In the genomic region with DNA sequence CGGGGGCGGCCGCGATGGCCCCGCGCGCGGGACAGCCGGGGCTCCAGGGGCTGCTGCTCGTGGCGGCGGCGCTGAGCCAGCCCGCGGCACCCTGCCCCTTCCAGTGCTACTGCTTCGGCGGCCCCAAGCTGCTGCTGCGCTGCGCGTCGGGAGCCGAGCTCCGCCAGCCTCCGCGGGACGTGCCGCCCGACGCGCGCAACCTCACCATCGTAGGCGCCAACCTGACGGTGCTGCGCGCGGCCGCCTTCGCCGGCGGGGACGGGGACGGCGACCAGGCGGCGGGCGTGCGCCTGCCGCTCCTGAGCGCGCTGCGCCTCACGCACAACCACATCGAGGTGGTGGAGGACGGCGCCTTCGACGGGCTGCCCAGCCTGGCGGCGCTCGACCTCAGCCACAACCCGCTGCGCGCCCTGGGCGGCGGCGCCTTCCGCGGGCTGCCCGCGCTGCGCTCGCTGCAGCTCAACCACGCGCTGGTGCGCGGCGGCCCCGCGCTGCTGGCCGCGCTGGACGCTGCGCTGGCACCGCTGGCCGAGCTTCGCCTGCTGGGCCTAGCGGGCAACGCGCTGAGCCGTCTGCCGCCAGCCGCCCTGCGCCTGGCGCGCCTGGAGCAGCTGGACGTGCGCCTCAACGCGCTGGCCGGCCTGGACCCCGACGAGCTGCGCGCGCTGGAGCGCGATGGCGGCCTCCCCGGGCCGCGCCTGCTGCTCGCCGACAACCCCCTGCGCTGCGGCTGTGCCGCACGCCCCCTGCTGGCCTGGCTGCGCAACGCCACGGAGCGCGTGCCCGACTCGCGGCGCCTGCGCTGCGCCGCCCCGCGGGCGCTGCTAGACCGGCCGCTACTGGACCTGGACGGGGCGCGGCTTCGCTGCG, we compare ENCODE assay signal across 8 cellular contexts. TPM values are rescaled to one million over a fixed set of nuclear protein-coding genes. Genes with fewer than 3 reads are reported as not detected.
DNase-seq lines count a peak whose midpoint lies in the region; ATAC-seq and TF ChIP-seq lines count a peak whose summit lies in the region.

No MANE protein-coding gene starts in this region.

- H2AK9ac ChIP-seq in IMR-90 (replicated peaks; ENCODE audit: low read depth, low read length, poor library complexity): no peak overlapping the region

- H2BK15ac ChIP-seq in IMR-90 (ENCODE audit: low read depth, low read length): no peak overlapping the region

- ATAC-seq in GM21526 (IDR thresholded peaks at IDR 0.05; ENCODE audit: low FRiP score, unreplicated experiment) (peak; percentile 91), IMR-90 (ENCODE audit: low read depth) (peak; percentile 99), omental fat pad (ENCODE audit: low FRiP score) (peak; percentile 95)

- H4K91ac ChIP-seq in IMR-90 (ENCODE audit: insufficient read depth, low read depth, low read length): no peak overlapping the region

- H4K20me1 ChIP-seq in IMR-90 (ENCODE audit: insufficient read depth, low read length): no peaks in the 10 kb centered on the region; the same call in 1 of the 2 replicates

- CTCF ChIA-PET in IMR-90 (lab: Yijun Ruan, JAX): interaction anchor here (0.5 to 2.4 kb wide), 17 partner anchors 9 to 309 kb away, joined by 3 to 10 read pairs (median 4); no protein-coding TSS in a partner anchor
- CTCF ChIA-PET in RWPE1 (lab: Yijun Ruan, JAX): interaction anchor here (0.5 to 2.5 kb wide), 26 partner anchors 8 to 1176 kb away, joined by 3 to 22 read pairs (median 4); no protein-coding TSS in a partner anchor

- intact Hi-C loops in IMR-90 (cut with micrococcal nuclease): loop anchor here (2.0 kb wide), 2 partner anchors 96 to 218 kb away; no protein-coding TSS in a partner anchor

- in situ Hi-C loops in IMR-90 (cut with MboI; ENCODE audit: low sequenced_read_pairs): no loop called here

- no peak overlapping the region for H3K56ac ChIP-seq in IMR-90 (ENCODE audit: extremely low read depth, insufficient read depth, low read length)

- H3K9ac ChIP-seq in IMR-90 (ENCODE audit: low read depth, low read length): no peak overlapping the region

- TF ChIP-seq POLR2A in IMR-90 (IDR thresholded peaks at IDR 0.05; ENCODE audit: low read depth, low read length): no peak

- H4K8ac ChIP-seq in IMR-90 (ENCODE audit: low read depth in 2 of 2, low read length in 2 of 2): no peak overlapping the region

- no peaks in the 10 kb centered on the region for H3K4me1 ChIP-seq in IMR-90 (ENCODE audit: control insufficient read depth, insufficient read depth, low read length)

- no peak overlapping the region for H2AK5ac ChIP-seq in IMR-90 (ENCODE audit: low read depth, low read length)

- no peak overlapping the region for H3K14ac ChIP-seq in IMR-90 (replicated peaks; ENCODE audit: low read depth, low read length)

- peak overlapping the region; percentile 74; the same call in 1 of the 2 replicates for H3K4me2 ChIP-seq in IMR-90 (ENCODE audit: low read depth, low read length)

- POLR2A ChIA-PET in IMR-90 (lab: Charles Lee; ENCODE audit: unreplicated experiment) (no interaction called here), RWPE1 (lab: Yijun Ruan, JAX; ENCODE audit: low non-redundant PET) (no interaction called here)

- H3K9me3 ChIP-seq in IMR-90 (ENCODE audit: control insufficient read depth, insufficient read depth, low read length): no peaks in the 10 kb centered on the region

- peak; percentile 66 for TF ChIP-seq RAD21 in IMR-90 (IDR thresholded peaks at IDR 0.05; ENCODE audit: low read length)

- no peak overlapping the region for H2BK120ac ChIP-seq in IMR-90 (ENCODE audit: low read depth, low read length)

- WGBS in IMR-90 (ENCODE audit: extremely low coverage in 2 of 2, insufficient read length in 1 of 2), 2 experiments: 1% methylated on average over 101 of the region's 140 CpGs; no CpG with 5 or more reads in 1 of the 2 experiments

- H3K4ac ChIP-seq in IMR-90 (ENCODE audit: low read depth, low read length): no peak overlapping the region

- H3K36me3 ChIP-seq in IMR-90 (ENCODE audit: control insufficient read depth, insufficient read depth, low read length): no peaks in the 10 kb centered on the region

- H3K27ac ChIP-seq in IMR-90 (ENCODE audit: insufficient read depth, low read length) (no peak overlapping the region), RWPE1 (no peak overlapping the region)

- no peak overlapping the region for H2BK20ac ChIP-seq in IMR-90 (ENCODE audit: low read depth, low read length)

- H4K5ac ChIP-seq in IMR-90 (ENCODE audit: low read depth, low read length): no peak overlapping the region

- H3K27me3 ChIP-seq in IMR-90 (ENCODE audit: control insufficient read depth, insufficient read depth, low read length): peaks cover 88% of the 10 kb centered on the region

- no peak overlapping the region for H3K23ac ChIP-seq in IMR-90 (ENCODE audit: low read depth, low read length)

- H3K9me1 ChIP-seq in IMR-90 (ENCODE audit: insufficient read depth, low read length): no peaks in the 10 kb centered on the region

- dilution Hi-C loops in IMR-90 (cut with HindIII; ENCODE audit: low sequenced_read_pairs, unreplicated experiment): no loop called here

- no peak overlapping the region for H3K18ac ChIP-seq in IMR-90 (ENCODE audit: low read depth, low read length)

- no TSS peak for BruUV-seq in IMR-90 (replicated peaks; lab: Mats Ljungman, UMichigan)

- peak overlapping the region; percentile 51 for H3K4me3 ChIP-seq in IMR-90 (ENCODE audit: insufficient read depth, low read depth, low read length)

- H2AFZ ChIP-seq in IMR-90 (replicated peaks; ENCODE audit: low read length, poor library complexity): peak overlapping the region; percentile 97

- H3K79me1 ChIP-seq in IMR-90 (ENCODE audit: low read depth in 1 of 2, low read length in 2 of 2): no peaks in the 10 kb centered on the region

- DNase-seq in D341Med (ENCODE audit: low spot score) (peak; percentile 98), IMR-90 (peak; percentile 80), RWPE1 (ENCODE audit: low spot score) (peak; percentile 86), germinal center (ENCODE audit: low spot score) (peak; percentile 92), omental fat pad (ENCODE audit: low spot score) (peak; percentile 52), superior temporal gyrus (ENCODE audit: extremely low spot score) (peak; percentile 78)
- DNase-seq in activated naive CD4-positive, alpha-beta T cell (lab: John Stamatoyannopoulos, UW): peak; percentile 76 to 86 (median 78)

- H2BK5ac ChIP-seq in IMR-90 (ENCODE audit: low read depth, low read length, poor library complexity, severe bottlenecking): no peak overlapping the region

- peak; percentile 99 for TF ChIP-seq CTCF in IMR-90 (conservative IDR thresholded peaks at IDR 0.05; ENCODE audit: low read depth, low read length)
- peak; percentile 97 for TF ChIP-seq CTCF in RWPE1 (conservative IDR thresholded peaks at IDR 0.05; ENCODE audit: low read depth)
- TF ChIP-seq CTCF in omental fat pad (IDR thresholded peaks at IDR 0.05): peak in 2 of 3 donors; percentile 94 to 97

TF ChIP-seq in IMR-90, 13 proteins besides CTCF, POLR2A, EP300 and RAD21:
- TF ChIP-seq BHLHE40 (IDR thresholded peaks at IDR 0.05; ENCODE audit: low read depth, low read length) (no peak), RCOR1 (IDR thresholded peaks at IDR 0.05; ENCODE audit: insufficient replicate concordance, low read length) (no peak), CEBPB (IDR thresholded peaks at IDR 0.05; ENCODE audit: low read depth, low read length) (0 out of 2 replicates have a peak, but pooled peaks have one; percentile 9), MXI1 (IDR thresholded peaks at IDR 0.05; ENCODE audit: borderline replicate concordance, low read depth, low read length) (no peak), RFX5 (IDR thresholded peaks at IDR 0.05; ENCODE audit: low read depth, low read length) (no peak), MAZ (IDR thresholded peaks at IDR 0.05; ENCODE audit: borderline replicate concordance, low read depth, low read length) (peak; percentile 89; the same call in 1 of the 2 replicates), NFE2L2 (IDR thresholded peaks at IDR 0.05; ENCODE audit: low read depth, low read length) (no peak), CHD1 (IDR thresholded peaks at IDR 0.05; ENCODE audit: low read depth, low read length) (no peak), SMC3 (IDR thresholded peaks at IDR 0.05; ENCODE audit: low read depth, low read length) (peak; percentile 79), USF2 (IDR thresholded peaks at IDR 0.05; ENCODE audit: low read depth, low read length) (peak; percentile 57; the same call in 1 of the 2 replicates), MAFK (IDR thresholded peaks at IDR 0.05; ENCODE audit: low read depth, low read length) (no peak), FOS (IDR thresholded peaks at IDR 0.05; ENCODE audit: low read depth, low read length) (no peak)
- TF ChIP-seq, protein P1, sequence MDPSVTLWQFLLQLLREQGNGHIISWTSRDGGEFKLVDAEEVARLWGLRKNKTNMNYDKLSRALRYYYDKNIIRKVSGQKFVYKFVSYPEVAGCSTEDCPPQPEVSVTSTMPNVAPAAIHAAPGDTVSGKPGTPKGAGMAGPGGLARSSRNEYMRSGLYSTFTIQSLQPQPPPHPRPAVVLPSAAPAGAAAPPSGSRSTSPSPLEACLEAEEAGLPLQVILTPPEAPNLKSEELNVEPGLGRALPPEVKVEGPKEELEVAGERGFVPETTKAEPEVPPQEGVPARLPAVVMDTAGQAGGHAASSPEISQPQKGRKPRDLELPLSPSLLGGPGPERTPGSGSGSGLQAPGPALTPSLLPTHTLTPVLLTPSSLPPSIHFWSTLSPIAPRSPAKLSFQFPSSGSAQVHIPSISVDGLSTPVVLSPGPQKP (IDR thresholded peaks at IDR 0.05; ENCODE audit: borderline replicate concordance, low read depth, low read length): no peak

RNA-seq across cellular contexts. Expression of gene TPBGL, which starts 0.7 kb away (rescaled TPM):
- total RNA-seq in IMR-90 (2012; rRNA removed) (not detected in 2 replicates), omental fat pad (under 1 TPM in 2 of 4 donors, not detected in 2; 0.19 to 0.48 TPM)
- not detected in 2 replicates for polyA plus RNA-seq in IMR-90 (2012; rRNA removed)
- 0.05 TPM in 1 of 2 replicates, not detected in the other for polyA plus RNA-seq in IMR-90 (2012; cell fraction: cytosol; rRNA removed)
- polyA plus RNA-seq in IMR-90 (2012; cell fraction: nucleus; rRNA removed; ENCODE audit: low replicate concordance): not detected in 2 replicates
